ENCODE assay signal across 11 cellular contexts in the genomic region with DNA sequence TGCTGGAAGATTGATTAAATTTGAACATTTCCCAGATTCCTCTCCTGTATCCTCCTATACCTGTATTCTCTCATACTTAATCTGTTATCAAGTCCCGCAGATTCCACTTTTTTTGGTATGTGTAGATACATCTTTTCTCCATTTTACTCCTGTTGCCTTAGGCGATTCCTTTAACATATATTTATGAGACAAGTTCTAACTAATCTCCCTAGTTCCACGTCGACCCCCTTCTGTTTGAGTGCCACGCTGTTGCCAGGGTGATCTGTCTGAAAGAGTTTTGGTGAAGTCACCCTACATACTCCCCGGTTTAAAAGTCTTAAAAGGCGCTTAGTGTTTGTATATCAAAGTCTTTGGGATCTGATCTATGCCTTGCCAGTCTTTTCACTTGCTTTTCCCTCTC.
DNase-seq lines count a peak whose midpoint lies in the region; ATAC-seq and TF ChIP-seq lines count a peak whose summit lies in the region.
"Had no signal": no experiment of that assay in that cellular context is flagged by ENCODE, and none has a peak within 500 bp of the region (broad histone marks: within the 10 kb centered on the region; RNA-seq: fewer than 3 reads in every experiment).

No MANE protein-coding gene starts in this region.

- H3K9ac ChIP-seq in endocrine pancreas (ENCODE audit: control insufficient read depth, insufficient read depth, low read length) = no peak overlapping the region

- H3K4me1 ChIP-seq in DOHH2 (ENCODE audit: control insufficient read depth, low read length) (peaks cover 32% of the 10 kb centered on the region), RWPE2 (ENCODE audit: insufficient read depth, poor library complexity, severe bottlenecking) (no peaks in the 10 kb centered on the region), endocrine pancreas (ENCODE audit: control insufficient read depth, insufficient read depth, low read length) (peaks cover 15% of the 10 kb centered on the region), neuron (ENCODE audit: insufficient read depth, low read length) (peaks cover 7% of the 10 kb centered on the region)

- peaks cover 6% of the 10 kb centered on the region for H3F3A ChIP-seq in DOHH2 (ENCODE audit: control insufficient read depth, insufficient read depth)

- H4K20me1 ChIP-seq in DOHH2 (ENCODE audit: control insufficient read depth, insufficient read depth, low read depth, low read length) = no peaks in the 10 kb centered on the region

- H3K9me3 ChIP-seq in DOHH2 (ENCODE audit: control insufficient read depth, insufficient read depth, low read length) = no peaks in the 10 kb centered on the region
- no peaks in the 10 kb centered on the region for H3K9me3 ChIP-seq in RWPE2 (ENCODE audit: severe bottlenecking)
- no peaks in the 10 kb centered on the region for H3K9me3 ChIP-seq in endocrine pancreas (ENCODE audit: control insufficient read depth, low read length)
- no peaks in the 10 kb centered on the region for H3K9me3 ChIP-seq in neuron (ENCODE audit: low read length)
- H3K9me3 ChIP-seq: esophagus squamous epithelium had no signal

- TF ChIP-seq CTCF in DOHH2 (IDR thresholded peaks at IDR 0.05; ENCODE audit: low read depth, low read length, poor library complexity, severe bottlenecking) = no peak
- TF ChIP-seq CTCF in RWPE2 (IDR thresholded peaks at IDR 0.05; ENCODE audit: poor library complexity, severe bottlenecking) = no peak
- TF ChIP-seq CTCF in GM13977 (IDR thresholded peaks at IDR 0.05; ENCODE audit: extremely low read depth, insufficient read depth, missing control alignments) = no peak

- DNase-seq in RWPE2 (ENCODE audit: low spot score) = no peak
- DNase-seq in dedifferentiated amniotic fluid mesenchymal stem cell (ENCODE audit: extremely low spot score) = no peak
- DNase-seq in GM13977 (ENCODE audit: low spot score) = no peak
- no peak for DNase-seq in NCI-H2107 treated with DMSO at 0.1 percent for 48 hours (lab: John Stamatoyannopoulos, UW; ENCODE audit: unreplicated experiment)
- DNase-seq: esophagus squamous epithelium, NCI-H446 had no signal

- H3K27me3 ChIP-seq in DOHH2 (ENCODE audit: control insufficient read depth, low read length) (no peaks in the 10 kb centered on the region), RWPE2 (ENCODE audit: insufficient read depth, poor library complexity, severe bottlenecking) (no peaks in the 10 kb centered on the region), endocrine pancreas (ENCODE audit: control insufficient read depth, insufficient read depth, low read length) (no peaks in the 10 kb centered on the region), neuron (ENCODE audit: insufficient read depth, low read length) (no peaks in the 10 kb centered on the region)
- H3K27me3 ChIP-seq: esophagus squamous epithelium had no signal

- H3K4me2 ChIP-seq in DOHH2 (ENCODE audit: low read length) = peak overlapping the region; percentile 70

- H2AFZ ChIP-seq in neuron (ENCODE audit: low read depth, low read length) = no peak overlapping the region

- no peak for ATAC-seq in RWPE2 (ENCODE audit: low read depth)
- no peak for ATAC-seq in GM21619 (IDR thresholded peaks at IDR 0.05; ENCODE audit: unreplicated experiment)

- in situ Hi-C loops in GM13977 (cut with MboI; ENCODE audit: low pct_unique_long_range_greater_than_20kb, low sequenced_read_pairs, unreplicated experiment) = loop anchor here (10.0 kb wide), 1 partner anchor 394 kb away; no protein-coding TSS in a partner anchor

- H3K27ac ChIP-seq in DOHH2 (ENCODE audit: low read depth, low read length) = no peak overlapping the region
- no peak overlapping the region for H3K27ac ChIP-seq in RWPE2 (ENCODE audit: poor library complexity, severe bottlenecking)
- H3K27ac ChIP-seq: VCaP had no signal

- H3K4me3 ChIP-seq in DOHH2 (ENCODE audit: low read length) (no peak overlapping the region), RWPE2 (ENCODE audit: severe bottlenecking) (peak overlapping the region; percentile 7), endocrine pancreas (ENCODE audit: control insufficient read depth, insufficient read depth, low read length) (peak overlapping the region; percentile 93), neuron (ENCODE audit: low read length) (peak overlapping the region; percentile 82)

- H3K36me3 ChIP-seq in DOHH2 (ENCODE audit: control insufficient read depth, low read length) = peaks cover 37% of the 10 kb centered on the region
- H3K36me3 ChIP-seq in RWPE2 (ENCODE audit: low read depth) = peaks cover 22% of the 10 kb centered on the region
- no peaks in the 10 kb centered on the region for H3K36me3 ChIP-seq in endocrine pancreas (ENCODE audit: control insufficient read depth, insufficient read depth, low read length)
- H3K36me3 ChIP-seq in neuron (ENCODE audit: insufficient read depth, low read length) = peaks cover 15% of the 10 kb centered on the region

- H3K79me2 ChIP-seq in DOHH2 (ENCODE audit: control insufficient read depth, low read length) = peaks cover 80% of the 10 kb centered on the region

- no peaks in the 10 kb centered on the region for H3K9me2 ChIP-seq in DOHH2 (replicated peaks; ENCODE audit: control insufficient read depth, low read length)
